Comparison of ENCODE assay signal across 8 cellular contexts in the genomic region with DNA sequence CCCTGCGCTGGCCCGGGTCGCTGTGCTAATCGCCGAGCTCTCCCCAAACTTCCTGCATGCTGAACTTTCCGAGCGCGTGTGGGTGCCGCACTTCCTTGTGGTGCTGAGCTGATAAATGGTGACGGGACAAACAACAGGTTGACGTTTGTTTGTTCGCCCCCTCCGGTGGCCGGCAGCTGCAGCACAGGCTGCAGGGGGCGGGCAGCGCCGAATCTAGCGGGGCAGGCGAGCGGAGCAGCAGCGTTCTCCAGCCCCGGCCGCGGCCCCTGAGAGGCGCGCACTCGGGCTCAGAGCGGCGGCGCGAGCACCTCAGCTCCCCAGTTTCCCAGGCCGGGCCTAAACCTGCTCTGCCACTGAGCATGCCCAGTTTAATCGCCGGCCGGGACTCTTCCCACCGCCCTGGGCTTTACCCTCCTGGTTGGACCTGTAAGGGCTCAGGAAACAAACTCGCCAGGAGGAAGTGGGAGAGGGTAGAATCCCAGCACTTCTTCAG. TPM values are rescaled to one million over a fixed set of nuclear protein-coding genes. Genes with fewer than 3 reads are reported as not detected.
DNase-seq lines count a peak whose midpoint lies in the region; ATAC-seq, FAIRE-seq and TF ChIP-seq lines count a peak whose summit lies in the region.

PDGFD (minus strand) TSS at position 120 of the 493 bp plus-strand sequence.

- peak within 1 kb of the TSS; percentile 75 for H3K4me3 Mint-ChIP-seq in activated T-cell treated with anti-CD3 and anti-CD28 coated beads, Interleukin-2, amount 50 U/mL, for 4 hours
- H3K4me3 Mint-ChIP-seq in glutamatergic neuron (ENCODE audit: unreplicated experiment), result peak within 1 kb of the TSS; percentile 96
- peak within 1 kb of the TSS; percentile 77 for H3K4me3 Mint-ChIP-seq in osteocyte (ENCODE audit: unreplicated experiment)

- H3K36me3 ChIP-seq in ACC112 (ENCODE audit: insufficient read depth, low read length), result no peaks in the 10 kb centered on the region

- H2AFZ ChIP-seq in ACC112 (ENCODE audit: low read length, unreplicated experiment), result peak within 1 kb of the TSS; percentile 88

- peak; percentile 23 for TF ChIP-seq CTCF in glutamatergic neuron (IDR thresholded peaks at IDR 0.05; ENCODE audit: partially characterized antibody, unreplicated experiment)
- peak; percentile 56 for TF ChIP-seq CTCF in osteocyte (IDR thresholded peaks at IDR 0.05)

- no peak for FAIRE-seq in RCC 7860 (lab: Jason Lieb, UNC)

- no peaks in the 10 kb centered on the region for H3K9me3 Mint-ChIP-seq in activated T-cell treated with anti-CD3 and anti-CD28 coated beads, Interleukin-2, amount 50 U/mL, for 4 hours
- no peaks in the 10 kb centered on the region for H3K9me3 Mint-ChIP-seq in glutamatergic neuron (ENCODE audit: unreplicated experiment)
- H3K9me3 Mint-ChIP-seq in osteocyte (ENCODE audit: unreplicated experiment), result no peaks in the 10 kb centered on the region

- ATAC-seq in GM18508 (IDR thresholded peaks at IDR 0.05; ENCODE audit: insufficient read depth, unreplicated experiment) (peak; percentile 92), HG02938 (IDR thresholded peaks at IDR 0.05; ENCODE audit: unreplicated experiment) (peak; percentile 96)
- ATAC-seq in activated T-cell treated with anti-CD3 and anti-CD28 coated beads, Interleukin-2, amount 50 U/mL, for 4 hours, result peak; percentile 63 to 69

- peaks cover 4% of the 10 kb centered on the region for H3K4me1 Mint-ChIP-seq in activated T-cell treated with anti-CD3 and anti-CD28 coated beads, Interleukin-2, amount 50 U/mL, for 4 hours (ENCODE audit: low read depth)
- H3K4me1 Mint-ChIP-seq in glutamatergic neuron (ENCODE audit: low read depth, unreplicated experiment), result peaks cover 3% of the 10 kb centered on the region
- peaks cover 5% of the 10 kb centered on the region for H3K4me1 Mint-ChIP-seq in osteocyte (ENCODE audit: unreplicated experiment)

- H3K36me3 Mint-ChIP-seq in activated T-cell treated with anti-CD3 and anti-CD28 coated beads, Interleukin-2, amount 50 U/mL, for 4 hours (ENCODE audit: insufficient read depth), result no peaks in the 10 kb centered on the region
- H3K36me3 Mint-ChIP-seq in glutamatergic neuron (ENCODE audit: unreplicated experiment) (no peaks in the 10 kb centered on the region), osteocyte (ENCODE audit: unreplicated experiment) (no peaks in the 10 kb centered on the region)

- H3K27me3 ChIP-seq in ACC112 (ENCODE audit: insufficient read depth, low read length), result no peaks in the 10 kb centered on the region

- H3K79me2 ChIP-seq in ACC112 (ENCODE audit: control insufficient read depth, insufficient read depth, low read length, unreplicated experiment), result no peaks in the 10 kb centered on the region

- peak; percentile 58 to 81 for DNase-seq in NCI-H446 (lab: John Stamatoyannopoulos, UW)
- DNase-seq in activated T-cell treated with anti-CD3 and anti-CD28 coated beads, Interleukin-2, amount 50 U/mL, for 4 hours, result no peak
- DNase-seq in glutamatergic neuron, result peak; percentile 67
- peak; percentile 85 for DNase-seq in osteocyte (ENCODE audit: extremely low spot score, unreplicated experiment)
- DNase-seq in RCC 7860 (ENCODE audit: low spot score), result no peak

- H3K27ac ChIP-seq in ACC112 (ENCODE audit: low read depth, low read length), result no peak within 1 kb of the TSS

- H3K27me3 Mint-ChIP-seq in activated T-cell treated with anti-CD3 and anti-CD28 coated beads, Interleukin-2, amount 50 U/mL, for 4 hours (ENCODE audit: low read depth), result peaks cover 21% of the 10 kb centered on the region
- no peaks in the 10 kb centered on the region for H3K27me3 Mint-ChIP-seq in glutamatergic neuron (ENCODE audit: unreplicated experiment)
- H3K27me3 Mint-ChIP-seq in osteocyte (ENCODE audit: unreplicated experiment), result no peaks in the 10 kb centered on the region

- peak within 1 kb of the TSS; percentile 86 for H3K4me3 ChIP-seq in ACC112 (ENCODE audit: low read depth, low read length)

- H3K27ac Mint-ChIP-seq in glutamatergic neuron (ENCODE audit: unreplicated experiment) (no peak within 1 kb of the TSS), osteocyte (ENCODE audit: unreplicated experiment) (peak within 1 kb of the TSS; percentile 44)

- H3K4me1 ChIP-seq in ACC112 (ENCODE audit: control insufficient read depth, insufficient read depth, low read length, unreplicated experiment), result no peaks in the 10 kb centered on the region

RNA-seq across cellular contexts. Expression of gene PDGFD, which starts in this region (rescaled TPM):
- under 1 TPM; 0.05 to 0.16 (median 0.10) TPM for total RNA-seq in activated T-cell treated with anti-CD3 and anti-CD28 coated beads, Interleukin-2, amount 50 U/mL, for 4 hours
- total RNA-seq in glutamatergic neuron (ENCODE audit: unreplicated experiment) (0.49 TPM), osteocyte (2.2 and 3.6 TPM in 2 replicates)

Comparison
In these comparisons a context has a peak if more than half of its experiments do, and no peak if none do; other contexts are left out.
1. Peak in ATAC-seq in activated T-cell treated with anti-CD3 and anti-CD28 coated beads, Interleukin-2, amount 50 U/mL, for 4 hours; RNA of the gene not detected or under 1 TPM.
2. Peak in DNase-seq in glutamatergic neuron; RNA of the gene not detected or under 1 TPM.
3. DNase-seq: peak in NCI-H446 (2 of 2) and osteocyte (single experiment); none in activated T-cell treated with anti-CD3 and anti-CD28 coated beads, Interleukin-2, amount 50 U/mL, for 4 hours (single experiment) and RCC 7860 (single experiment).
4. Peak in every context shown above with its lines, with median percentiles within 50 percentile points of each other: ATAC-seq and H3K4me3 Mint-ChIP-seq.